23 cellular contexts compared by ENCODE assay signal in genomic region chr3:140351466-140351865, GRCh38.
A peak's percentile ranks its signal among the peaks of the same experiment; 100 is the strongest.
DNase-seq lines count a peak whose midpoint lies in the region; ATAC-seq, FAIRE-seq and TF ChIP-seq lines count a peak whose summit lies in the region.
"Had no signal": no experiment of that assay in that cellular context is flagged by ENCODE, and none has a peak within 500 bp of the region (broad histone marks: within the 10 kb centered on the region; RNA-seq: fewer than 3 reads in every experiment).

No MANE protein-coding gene starts in this region.

- no peaks in the 10 kb centered on the region for H4K20me1 ChIP-seq in H9 (ENCODE audit: control insufficient read depth, insufficient read depth, insufficient read length)
- H4K20me1 ChIP-seq: BLaER1 had no signal

- no peak overlapping the region for H2BK20ac ChIP-seq in H9 (ENCODE audit: low read depth, low read length, poor library complexity, severe bottlenecking)

- H3K4me3 Mint-ChIP-seq in H9 = no peak overlapping the region
- no peak overlapping the region for H3K4me3 Mint-ChIP-seq in endodermal cell
- H3K4me3 Mint-ChIP-seq: B cell; CD4-positive, CD25-positive, alpha-beta regulatory T cell; CD8-positive, alpha-beta T cell had no signal

- TF ChIP-seq CTCF in D721Med (IDR thresholded peaks at IDR 0.05; ENCODE audit: insufficient read depth, missing control alignments) (peak; percentile 0), H9 (conservative IDR thresholded peaks at IDR 0.05) (peak; percentile 32; the same call in 2 of the 3 replicates), endodermal cell (conservative IDR thresholded peaks at IDR 0.05) (peak; percentile 43), psoas muscle (IDR thresholded peaks at IDR 0.05) (no peak)

- H3K14ac ChIP-seq in H9 (ENCODE audit: insufficient read depth, low read length) = no peak overlapping the region

- H3K4me3 ChIP-seq in endodermal cell (ENCODE audit: low read length) (no peak overlapping the region), psoas muscle (no peak overlapping the region)
- H3K4me3 ChIP-seq: BLaER1, GM12878 had no signal

- H3K4me2 ChIP-seq in H9 (ENCODE audit: insufficient read depth, insufficient read length, low read length) = no peak overlapping the region
- H3K4me2 ChIP-seq: BLaER1 had no signal

- H3K4ac ChIP-seq in H9 (ENCODE audit: low read depth, low read length) = no peak overlapping the region

- H3K23me2 ChIP-seq in H9 (ENCODE audit: insufficient read length, low read depth, low read length, poor library complexity, severe bottlenecking) = no peaks in the 10 kb centered on the region

- H2BK12ac ChIP-seq in H9 (ENCODE audit: insufficient read length, low read depth, low read length) = no peak overlapping the region

- H3K27ac ChIP-seq in H9 (ENCODE audit: insufficient read length, low read depth, low read length) = no peak overlapping the region
- no peak overlapping the region for H3K27ac ChIP-seq in endodermal cell (ENCODE audit: low read depth, low read length)
- H3K27ac ChIP-seq in psoas muscle = no peak overlapping the region
- H3K27ac ChIP-seq: 22Rv1, BLaER1, C4-2B had no signal

- H3K4me1 Mint-ChIP-seq in H9 = peaks cover 19 to 30% of the 10 kb centered on the region in 2 experiments
- H3K4me1 Mint-ChIP-seq in endodermal cell = peaks cover 13% of the 10 kb centered on the region
- H3K4me1 Mint-ChIP-seq: B cell; CD4-positive, CD25-positive, alpha-beta regulatory T cell had no signal

- no peaks in the 10 kb centered on the region for H3K9me3 ChIP-seq in H9 (ENCODE audit: control insufficient read depth, low read depth, low read length)
- no peaks in the 10 kb centered on the region for H3K9me3 ChIP-seq in endodermal cell (ENCODE audit: control insufficient read depth, low read length)
- no peaks in the 10 kb centered on the region for H3K9me3 ChIP-seq in psoas muscle
- H3K9me3 ChIP-seq: Caco-2 had no signal

- H3K36me3 Mint-ChIP-seq in H9 (ENCODE audit: insufficient read depth in 1 of 3, low read depth in 3 of 3) = no peaks in the 10 kb centered on the region
- no peaks in the 10 kb centered on the region for H3K36me3 Mint-ChIP-seq in endodermal cell (ENCODE audit: low read depth)
- H3K36me3 Mint-ChIP-seq: CD4-positive, CD25-positive, alpha-beta regulatory T cell; CD8-positive, alpha-beta T cell had no signal

- H3K18ac ChIP-seq in H9 (ENCODE audit: insufficient read length, low read depth, low read length) = no peak overlapping the region

- no peak overlapping the region for H2BK15ac ChIP-seq in H9 (ENCODE audit: low read depth, low read length)

- no peak for ATAC-seq in HG02678 (IDR thresholded peaks at IDR 0.05; ENCODE audit: unreplicated experiment)
- no peak for ATAC-seq in psoas muscle
- ATAC-seq in GM21723 (IDR thresholded peaks at IDR 0.05; ENCODE audit: unreplicated experiment) = no peak
- ATAC-seq: CD8-positive, alpha-beta T cell; GM12878; HCT116 had no signal

- H2BK120ac ChIP-seq in H9 (ENCODE audit: low read depth, low read length, poor library complexity, severe bottlenecking) = no peak overlapping the region

- no peak overlapping the region for H2AFZ ChIP-seq in H9 (ENCODE audit: low read length)

- no CpG with 5 or more reads among the region's 3 CpGs for WGBS in H9 (ENCODE audit: extremely low coverage, insufficient read length, low lambda C conversion rate)
- 50 to 52% methylated on average over 1 to 3 of the region's 3 CpGs for WGBS in endodermal cell (ENCODE audit: insufficient coverage in 1 of 2, insufficient read length in 1 of 2), 2 experiments
- WGBS in psoas muscle, 3 donors = 64 to 73% (median 67%) methylated on average over 3 of the region's 3 CpGs

- peaks cover 9% of the 10 kb centered on the region for H3K4me1 ChIP-seq in H9 (ENCODE audit: insufficient read depth, low read length)
- peaks cover 3% of the 10 kb centered on the region for H3K4me1 ChIP-seq in endodermal cell (ENCODE audit: control insufficient read depth, insufficient read depth, low read length)
- no peaks in the 10 kb centered on the region for H3K4me1 ChIP-seq in psoas muscle
- H3K4me1 ChIP-seq: BLaER1, Caco-2 had no signal

- no peak overlapping the region for H3K23ac ChIP-seq in H9 (ENCODE audit: insufficient read length, low read depth, low read length)

- no peaks in the 10 kb centered on the region for H3K79me1 ChIP-seq in H9 (ENCODE audit: insufficient read depth, low read depth, low read length, poor library complexity, severe bottlenecking)

- no peak for FAIRE-seq in D721Med (lab: Jason Lieb, UNC)
- FAIRE-seq: A204.1, GM12878, GM18507, H54 had no signal

- H3K36me3 ChIP-seq in endodermal cell (ENCODE audit: control insufficient read depth, insufficient read depth, low read length) (no peaks in the 10 kb centered on the region), psoas muscle (ENCODE audit: insufficient read depth in 1 of 2, low read depth in 1 of 2) (no peaks in the 10 kb centered on the region)
- H3K36me3 ChIP-seq: BLaER1 had no signal

- H3K27me3 ChIP-seq in H9 (ENCODE audit: insufficient read depth, low read length) (no peaks in the 10 kb centered on the region), endodermal cell (ENCODE audit: control insufficient read depth, insufficient read depth, low read length, poor library complexity, severe bottlenecking) (peaks cover 2% of the 10 kb centered on the region), psoas muscle (ENCODE audit: insufficient read depth in 3 of 3, low read length in 2 of 3) (no peaks in the 10 kb centered on the region)
- H3K27me3 ChIP-seq: BLaER1 had no signal

- no peak overlapping the region for H2BK5ac ChIP-seq in H9 (ENCODE audit: insufficient read length, low read length)

- H4K91ac ChIP-seq in H9 (ENCODE audit: insufficient read length, low read depth, low read length) = no peak overlapping the region

- H3K9me3 Mint-ChIP-seq in H9 (no peaks in the 10 kb centered on the region), endodermal cell (no peaks in the 10 kb centered on the region)

- H2AK5ac ChIP-seq in H9 (ENCODE audit: insufficient read length, low read length) = no peak overlapping the region

- H3K27ac Mint-ChIP-seq in H9 (no peak overlapping the region), endodermal cell (no peak overlapping the region)
- H3K27ac Mint-ChIP-seq: B cell; CD4-positive, CD25-positive, alpha-beta regulatory T cell; CD8-positive, alpha-beta T cell had no signal

- H3K79me2 ChIP-seq in H9 (ENCODE audit: insufficient read depth, low read length) = no peaks in the 10 kb centered on the region

- intact Hi-C loops in psoas muscle (cut with DNase I) = no loop called here

- no peak for DNase-seq in D721Med (ENCODE audit: insufficient read length, low spot score)
- DNase-seq in H9 = no peak
- no peak for DNase-seq in endodermal cell
- peak; percentile 4 for DNase-seq in islet precursor cell
- DNase-seq in psoas muscle = no peak
- DNase-seq: Caco-2; CD4-positive, CD25-positive, alpha-beta regulatory T cell; CD8-positive, alpha-beta T cell; DMS 273 treated with DMSO at 0.1 percent for 48 hours; EL; GDM1; GOT3 had no signal

- H3T11ph ChIP-seq in H9 (ENCODE audit: low read length) = no peak overlapping the region

- H3K9ac ChIP-seq in H9 (ENCODE audit: extremely low read depth, insufficient read length, low read length) (no peak overlapping the region), endodermal cell (ENCODE audit: extremely low read depth, low read length, poor library complexity, severe bottlenecking) (no peak overlapping the region)
- H3K9ac ChIP-seq: BLaER1 had no signal

- no peak overlapping the region for H3K56ac ChIP-seq in H9 (ENCODE audit: insufficient read length, low read depth, low read length)

- no peak overlapping the region for H4K8ac ChIP-seq in H9 (replicated peaks; ENCODE audit: insufficient read length, low read depth, low read length)

- no peak overlapping the region for H4K5ac ChIP-seq in H9 (ENCODE audit: insufficient read length, low read depth, low read length)

- H3K27me3 Mint-ChIP-seq in H9 (ENCODE audit: low read depth) = peaks cover 6% of the 10 kb centered on the region; the same call in 1 of the 2 replicates
- peaks cover 16% of the 10 kb centered on the region for H3K27me3 Mint-ChIP-seq in endodermal cell (ENCODE audit: insufficient read depth)
- H3K27me3 Mint-ChIP-seq: CD4-positive, CD25-positive, alpha-beta regulatory T cell had no signal
